ENCODE assay signal across 1 cellular context in genomic region chr2:63846487-63846886, GRCh38.
TF ChIP-seq lines count a peak whose summit lies in the region.

No MANE protein-coding gene starts in this region.

TF ChIP-seq in WTC11, 78 proteins besides CTCF, POLR2A, EP300 and RAD21 (continued from another document):
- TF ChIP-seq, protein P1, sequence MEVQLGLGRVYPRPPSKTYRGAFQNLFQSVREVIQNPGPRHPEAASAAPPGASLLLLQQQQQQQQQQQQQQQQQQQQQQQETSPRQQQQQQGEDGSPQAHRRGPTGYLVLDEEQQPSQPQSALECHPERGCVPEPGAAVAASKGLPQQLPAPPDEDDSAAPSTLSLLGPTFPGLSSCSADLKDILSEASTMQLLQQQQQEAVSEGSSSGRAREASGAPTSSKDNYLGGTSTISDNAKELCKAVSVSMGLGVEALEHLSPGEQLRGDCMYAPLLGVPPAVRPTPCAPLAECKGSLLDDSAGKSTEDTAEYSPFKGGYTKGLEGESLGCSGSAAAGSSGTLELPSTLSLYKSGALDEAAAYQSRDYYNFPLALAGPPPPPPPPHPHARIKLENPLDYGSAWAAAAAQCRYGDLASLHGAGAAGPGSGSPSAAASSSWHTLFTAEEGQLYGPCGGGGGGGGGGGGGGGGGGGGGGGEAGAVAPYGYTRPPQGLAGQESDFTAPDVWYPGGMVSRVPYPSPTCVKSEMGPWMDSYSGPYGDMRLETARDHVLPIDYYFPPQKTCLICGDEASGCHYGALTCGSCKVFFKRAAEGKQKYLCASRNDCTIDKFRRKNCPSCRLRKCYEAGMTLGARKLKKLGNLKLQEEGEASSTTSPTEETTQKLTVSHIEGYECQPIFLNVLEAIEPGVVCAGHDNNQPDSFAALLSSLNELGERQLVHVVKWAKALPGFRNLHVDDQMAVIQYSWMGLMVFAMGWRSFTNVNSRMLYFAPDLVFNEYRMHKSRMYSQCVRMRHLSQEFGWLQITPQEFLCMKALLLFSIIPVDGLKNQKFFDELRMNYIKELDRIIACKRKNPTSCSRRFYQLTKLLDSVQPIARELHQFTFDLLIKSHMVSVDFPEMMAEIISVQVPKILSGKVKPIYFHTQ (CRISPR knock-in tag; IDR thresholded peaks at IDR 0.05): no peak
- TF ChIP-seq ERG (CRISPR knock-in tag; IDR thresholded peaks at IDR 0.05) (no peak), ETV6 (CRISPR knock-in tag; IDR thresholded peaks at IDR 0.05) (no peak), CREM (CRISPR knock-in tag; IDR thresholded peaks at IDR 0.05) (no peak), ZNF671 (CRISPR knock-in tag; IDR thresholded peaks at IDR 0.05) (no peak), ZSCAN18 (CRISPR knock-in tag; IDR thresholded peaks at IDR 0.05) (no peak), ZNF532 (CRISPR knock-in tag; IDR thresholded peaks at IDR 0.05; ENCODE audit: borderline replicate concordance) (no peak)
- TF ChIP-seq, protein P2, sequence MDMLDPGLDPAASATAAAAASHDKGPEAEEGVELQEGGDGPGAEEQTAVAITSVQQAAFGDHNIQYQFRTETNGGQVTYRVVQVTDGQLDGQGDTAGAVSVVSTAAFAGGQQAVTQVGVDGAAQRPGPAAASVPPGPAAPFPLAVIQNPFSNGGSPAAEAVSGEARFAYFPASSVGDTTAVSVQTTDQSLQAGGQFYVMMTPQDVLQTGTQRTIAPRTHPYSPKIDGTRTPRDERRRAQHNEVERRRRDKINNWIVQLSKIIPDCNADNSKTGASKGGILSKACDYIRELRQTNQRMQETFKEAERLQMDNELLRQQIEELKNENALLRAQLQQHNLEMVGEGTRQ (CRISPR knock-in tag; IDR thresholded peaks at IDR 0.05): no peak
- TF ChIP-seq, protein P3, sequence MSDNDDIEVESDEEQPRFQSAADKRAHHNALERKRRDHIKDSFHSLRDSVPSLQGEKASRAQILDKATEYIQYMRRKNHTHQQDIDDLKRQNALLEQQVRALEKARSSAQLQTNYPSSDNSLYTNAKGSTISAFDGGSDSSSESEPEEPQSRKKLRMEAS (CRISPR knock-in tag; IDR thresholded peaks at IDR 0.05): no peak
